In genomic region chr12:125610971-125611370, GRCh38 we compare ENCODE assay signal across 1 cellular context.
TF ChIP-seq lines count a peak whose summit lies in the region.

No MANE protein-coding gene starts in this region.

TF ChIP-seq in K562, 482 proteins besides CTCF, POLR2A, EP300 and RAD21:
- TF ChIP-seq UBTF (IDR thresholded peaks at IDR 0.05; ENCODE audit: borderline replicate concordance in 1 of 2, low read depth in 2 of 2, low read length in 2 of 2) (no peak), CEBPG (CRISPR knock-in tag; IDR thresholded peaks at IDR 0.05) (no peak), CEBPG (tag; conservative IDR thresholded peaks at IDR 0.05 in 1 of 2, IDR thresholded peaks at IDR 0.05 in 1 of 2) (peak in 1 of 2 experiments; percentile 80; a peak in 2 of 4 replicates), PHB2 (IDR thresholded peaks at IDR 0.05; ENCODE audit: low read depth) (no peak), E2F4 (CRISPR knock-in tag; IDR thresholded peaks at IDR 0.05; ENCODE audit: low read depth) (no peak), CEBPB (tag; IDR thresholded peaks at IDR 0.05) (peak; percentile 51), KLF16 (IDR thresholded peaks at IDR 0.05) (no peak), ESRRA (IDR thresholded peaks at IDR 0.05; ENCODE audit: borderline replicate concordance, low read depth) (no peak), FOXO4 (CRISPR knock-in tag; IDR thresholded peaks at IDR 0.05) (no peak), NFE2 (IDR thresholded peaks at IDR 0.05; ENCODE audit: low read depth) (no peak)
